In the genomic region with DNA sequence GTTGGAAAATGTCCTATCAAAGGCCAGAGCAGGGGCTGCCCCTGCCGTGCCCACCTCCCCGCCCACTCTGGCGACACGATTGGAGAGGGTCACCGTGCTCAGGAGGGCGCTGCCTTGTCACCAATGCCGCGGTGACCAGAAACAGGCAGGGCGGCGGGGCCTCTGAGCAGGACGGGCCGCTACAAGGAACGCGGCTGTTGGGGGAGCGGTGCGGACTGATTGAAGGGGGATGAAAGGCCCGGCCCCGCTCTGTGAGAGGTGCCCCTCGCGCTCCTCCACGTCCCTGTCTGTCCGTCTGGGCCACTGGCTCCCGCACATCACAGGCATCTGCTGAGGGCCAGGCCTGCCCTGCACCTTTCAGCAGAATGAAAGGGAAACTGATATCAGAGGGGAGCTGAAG, we compare ENCODE assay signal across 20 cellular contexts.
"Had no signal": no experiment of that assay in that cellular context is flagged by ENCODE, and none has a peak within 500 bp of the region (broad histone marks: within the 10 kb centered on the region; RNA-seq: fewer than 3 reads in every experiment).

No MANE protein-coding gene starts in this region.

- ATAC-seq: activated CD8-positive, alpha-beta T cell treated with anti-CD3 and anti-CD28 coated beads for 36 hours; natural killer cell; stimulated activated naive CD8-positive, alpha-beta T cell treated with anti-CD3 and anti-CD28 coated beads, Interleukin-15, Interleukin-2, amounts not matched to agents 100 U/mL and 50 U/mL, for 24 hours had no signal

- H3K36me3 Mint-ChIP-seq: natural killer cell had no signal

- H3K4me1 Mint-ChIP-seq: natural killer cell had no signal

- FAIRE-seq: TTC549 had no signal

- H3K27ac ChIP-seq: brain microvascular endothelial cell, coronary artery, esophagus squamous epithelium, SK-N-MC, tibial artery, uterus had no signal

- H3K36me3 ChIP-seq: brain microvascular endothelial cell, esophagus squamous epithelium, uterus had no signal

- H3K27ac Mint-ChIP-seq: activated CD8-positive, alpha-beta T cell treated with anti-CD3 and anti-CD28 coated beads for 36 hours; activated T-helper 2 cell treated with anti-CD3 and anti-CD28 coated beads, Interferon-gamma antibody, Interleukin-2, Interleukin-4, amounts not matched to agents 10 μg/mL and 5 μg/mL and 100 μg/mL, durations not matched to agents 14 hours and 24 hours and 36 hours; natural killer cell had no signal

- H3K27me3 Mint-ChIP-seq: activated CD8-positive, alpha-beta T cell treated with anti-CD3 and anti-CD28 coated beads for 36 hours had no signal

- H3K4me3 Mint-ChIP-seq: activated CD8-positive, alpha-beta T cell treated with anti-CD3 and anti-CD28 coated beads for 36 hours; natural killer cell had no signal

- DNase-seq: activated CD4-positive, alpha-beta T cell treated with anti-CD3 and anti-CD28 coated beads for 48 hours; activated CD4-positive, CD25-positive, alpha-beta regulatory T cell; activated CD8-positive, alpha-beta T cell treated with anti-CD3 and anti-CD28 coated beads for 36 hours; activated naive CD4-positive, alpha-beta T cell treated with Interleukin-2 at 50 U/mL for 16 hours; activated T-cell treated with anti-CD3 and anti-CD28 coated beads, Interleukin-2, amount 50 U/mL, for 1 hour; anterior cingulate cortex; brain microvascular endothelial cell; central memory CD4-positive, alpha-beta T cell; esophagus squamous epithelium; mesendoderm; natural killer cell; stimulated activated CD4-positive, alpha-beta T cell treated with anti-CD3 and anti-CD28 coated beads, Interleukin-2, amount 100 ng/mL, for 24 hours; stimulated activated naive CD8-positive, alpha-beta T cell treated with anti-CD3 and anti-CD28 coated beads, Interleukin-15, Interleukin-2, amounts not matched to agents 100 U/mL and 50 U/mL, for 24 hours; substantia nigra; tibial artery; uterus had no signal

- H3K27me3 ChIP-seq: brain microvascular endothelial cell, esophagus squamous epithelium, tibial artery, uterus had no signal

- H3K4me1 ChIP-seq: esophagus squamous epithelium, uterus had no signal

- H3K4me3 ChIP-seq: coronary artery, esophagus squamous epithelium, SK-N-MC, tibial artery, uterus had no signal
